20 cellular contexts compared by ENCODE assay signal in the genomic region with DNA sequence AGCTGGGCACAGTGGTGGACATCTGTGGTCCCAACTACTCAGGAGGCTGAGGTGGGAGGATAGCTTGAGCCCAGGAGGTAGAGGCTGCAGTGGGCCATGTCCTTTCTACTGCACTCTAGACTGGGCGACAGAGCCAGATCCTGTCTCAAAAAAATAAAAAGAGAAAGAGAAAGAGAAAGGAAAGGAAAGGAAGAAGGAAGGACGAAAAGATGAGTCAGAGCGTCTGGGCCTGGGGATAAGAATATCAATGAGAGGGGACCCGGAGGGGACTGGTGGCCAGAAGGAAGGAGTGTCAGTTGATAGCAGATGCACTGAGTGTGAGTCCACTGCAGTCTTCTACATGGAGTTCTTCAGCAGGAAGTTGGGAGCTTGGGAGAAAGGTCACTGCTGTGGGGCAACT.
DNase-seq lines count a peak whose midpoint lies in the region; ATAC-seq and TF ChIP-seq lines count a peak whose summit lies in the region.
"Had no signal": no experiment of that assay in that cellular context is flagged by ENCODE, and none has a peak within 500 bp of the region (broad histone marks: within the 10 kb centered on the region; RNA-seq: fewer than 3 reads in every experiment).

No MANE protein-coding gene starts in this region.

- ATAC-seq in stimulated activated naive CD8-positive, alpha-beta T cell treated with anti-CD3 and anti-CD28 coated beads, Interleukin-15, amount 100 ng/mL, for 72 hours: no peak
- no peak for ATAC-seq in stimulated activated naive CD8-positive, alpha-beta T cell treated with anti-CD3 and anti-CD28 coated beads, Interleukin-15, Interleukin-2, amounts not matched to agents 100 U/mL and 50 U/mL, for 24 hours
- ATAC-seq in WTC11: no peak
- ATAC-seq: A549 had no signal

- H3K27ac Mint-ChIP-seq in stimulated activated naive CD8-positive, alpha-beta T cell treated with anti-CD3 and anti-CD28 coated beads, Interleukin-15, amount 100 ng/mL, for 72 hours: peak overlapping the region; percentile 21 to 71
- H3K27ac Mint-ChIP-seq in WTC11: no peak overlapping the region
- H3K27ac Mint-ChIP-seq: CD4-positive, alpha-beta memory T cell had no signal

- no peaks in the 10 kb centered on the region for H3K27me3 Mint-ChIP-seq in stimulated activated naive CD8-positive, alpha-beta T cell treated with anti-CD3 and anti-CD28 coated beads, Interleukin-15, amount 100 ng/mL, for 72 hours
- peaks cover 10% of the 10 kb centered on the region for H3K27me3 Mint-ChIP-seq in WTC11 (ENCODE audit: low read depth)

- H3K36me3 Mint-ChIP-seq in WTC11: peaks cover 11% of the 10 kb centered on the region

- no peak for DNase-seq in stimulated activated naive CD8-positive, alpha-beta T cell treated with anti-CD3 and anti-CD28 coated beads, Interleukin-15, amount 100 ng/mL, for 72 hours
- DNase-seq in stimulated activated naive CD8-positive, alpha-beta T cell treated with anti-CD3 and anti-CD28 coated beads, Interleukin-15, Interleukin-2, amounts not matched to agents 100 U/mL and 50 U/mL, for 24 hours: no peak
- peak; percentile 96 for DNase-seq in OCI-M1 (lab: John Stamatoyannopoulos, UW)
- no peak for DNase-seq in WTC11 (ENCODE audit: low spot score)
- no peak for DNase-seq in superior temporal gyrus (ENCODE audit: extremely low spot score)
- no peak for DNase-seq in SW 1271 (lab: John Stamatoyannopoulos, UW)
- no peak for DNase-seq in NCI-H748 (lab: John Stamatoyannopoulos, UW; ENCODE audit: unreplicated experiment)
- no peak for DNase-seq in NCI-H510A (lab: John Stamatoyannopoulos, UW)
- DNase-seq: Calu3; CD4-positive, alpha-beta memory T cell; GF-D8; GM23248; HCEC 1CT; NCI-H1048; NCI-H146; NCI-H2029 treated with DMSO at 0.1 percent for 48 hours; NCI-H2171; NCI-H69; NK-92 treated with Interleukin-12 subunit alpha and Interleukin-12 subunit beta, amount 100 ng/mL, for 24 hours had no signal

- POLR2A ChIA-PET in WTC11 (lab: Charles Lee): no interaction called here

- H3K4me3 Mint-ChIP-seq in stimulated activated naive CD8-positive, alpha-beta T cell treated with anti-CD3 and anti-CD28 coated beads, Interleukin-15, amount 100 ng/mL, for 72 hours: no peak overlapping the region
- H3K4me3 Mint-ChIP-seq in WTC11: no peak overlapping the region
- H3K4me3 Mint-ChIP-seq: CD4-positive, alpha-beta memory T cell had no signal

- CTCF ChIA-PET in WTC11 (lab: Charles Lee): no interaction called here

- TF ChIP-seq CTCF in WTC11 (IDR thresholded peaks at IDR 0.05): no peak

- H3K4me1 Mint-ChIP-seq in stimulated activated naive CD8-positive, alpha-beta T cell treated with anti-CD3 and anti-CD28 coated beads, Interleukin-15, amount 100 ng/mL, for 72 hours: peaks cover 15% of the 10 kb centered on the region
- H3K4me1 Mint-ChIP-seq in WTC11: peaks cover 92% of the 10 kb centered on the region

- peaks cover 0 to 5% of the 10 kb centered on the region in 2 donors for H3K9me3 Mint-ChIP-seq in stimulated activated naive CD8-positive, alpha-beta T cell treated with anti-CD3 and anti-CD28 coated beads, Interleukin-15, amount 100 ng/mL, for 72 hours
- H3K9me3 Mint-ChIP-seq in WTC11: peaks cover 13% of the 10 kb centered on the region

TF ChIP-seq in WTC11, 78 proteins besides CTCF, POLR2A, EP300 and RAD21:
- peak; percentile 68 for TF ChIP-seq ZNF121 (CRISPR knock-in tag; IDR thresholded peaks at IDR 0.05)
- TF ChIP-seq ZNF423 (CRISPR knock-in tag; IDR thresholded peaks at IDR 0.05): no peak
